21 cellular contexts compared by ENCODE assay signal in the genomic region with DNA sequence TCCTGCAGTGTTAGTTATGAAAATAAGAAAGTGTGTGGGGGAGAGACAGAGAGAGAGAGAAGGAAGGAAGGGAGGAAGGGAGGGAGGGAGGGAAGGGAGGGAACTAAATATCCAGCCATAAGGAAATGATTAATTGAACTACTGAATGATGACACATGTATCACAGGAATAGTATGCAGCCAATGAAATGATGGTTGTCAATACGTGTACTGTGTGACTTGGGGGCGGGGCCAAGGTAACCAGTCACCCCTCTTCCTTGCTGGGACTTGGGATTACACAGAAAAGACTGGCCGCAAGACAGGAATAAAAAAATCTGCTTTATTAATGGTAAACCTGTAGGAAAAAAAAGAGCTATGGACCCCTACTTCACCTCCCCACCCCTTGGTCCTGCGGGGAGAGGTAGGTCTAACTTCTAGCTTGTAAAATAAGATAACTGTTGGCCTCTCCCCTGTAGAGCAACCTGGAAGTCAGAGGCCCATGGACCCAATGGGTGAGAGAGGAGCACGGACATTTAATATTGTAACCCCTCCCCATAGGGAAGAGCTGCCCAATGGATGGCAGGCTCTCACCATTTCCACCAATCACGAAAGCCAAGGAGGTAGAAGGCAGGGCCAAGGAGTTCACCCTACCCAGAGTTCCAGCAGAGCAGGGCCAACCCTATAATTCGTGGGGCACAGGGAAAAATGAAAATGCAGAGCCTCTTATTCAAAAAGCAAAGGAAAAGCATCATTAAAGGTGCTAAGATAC. TPM values are rescaled to one million over a fixed set of nuclear protein-coding genes. Genes with fewer than 3 reads are reported as not detected.
A peak's percentile ranks its signal among the peaks of the same experiment; 100 is the strongest.
DNase-seq lines count a peak whose midpoint lies in the region; ATAC-seq, FAIRE-seq and TF ChIP-seq lines count a peak whose summit lies in the region.
"Had no signal": no experiment of that assay in that cellular context is flagged by ENCODE, and none has a peak within 500 bp of the region (broad histone marks: within the 10 kb centered on the region; RNA-seq: fewer than 3 reads in every experiment).

No MANE protein-coding gene starts in this region.

- peaks cover 0 to 7% (median 2%) of the 10 kb centered on the region in 4 experiments; a peak in 3 of 7 replicates for H3K4me1 ChIP-seq in H1 (replicated peaks in 1 of 4; ENCODE audit: control insufficient read depth in 3 of 4, insufficient read depth in 4 of 4, low read length in 3 of 4)
- H3K4me1 ChIP-seq: SJSA1 had no signal

- peaks cover 3 to 4% of the 10 kb centered on the region in 2 experiments for H4K20me1 ChIP-seq in H1 (replicated peaks in 1 of 2; ENCODE audit: control insufficient read depth in 1 of 2, insufficient read depth in 2 of 2, low read length in 2 of 2)

- H3K18ac ChIP-seq in H1 (ENCODE audit: extremely low read depth, low read length) = no peak overlapping the region

- H3K56ac ChIP-seq in H1 (replicated peaks; ENCODE audit: insufficient read length, low read depth, low read length) = no peak overlapping the region

- H3K79me2 ChIP-seq in H1 (ENCODE audit: control insufficient read depth in 1 of 2, insufficient read depth in 2 of 2, low read length in 2 of 2) = no peaks in the 10 kb centered on the region

- no peak overlapping the region for H3K27ac ChIP-seq in H1 (ENCODE audit: low read depth, low read length)
- H3K27ac ChIP-seq: gastroesophageal sphincter, neural progenitor cell, SJSA1, tibial artery had no signal

- H3K27me3 ChIP-seq in H1 (replicated peaks in 1 of 4; ENCODE audit: control insufficient read depth in 3 of 4, extremely low read depth in 1 of 4, insufficient read depth in 3 of 4, low read length in 3 of 4) = peaks cover 5 to 19% (median 12%) of the 10 kb centered on the region in 4 experiments
- H3K27me3 ChIP-seq: SJSA1 had no signal

- H3K36me3 ChIP-seq in H1 (ENCODE audit: control insufficient read depth in 2 of 4, insufficient read depth in 4 of 4, low read length in 3 of 4) = no peaks in the 10 kb centered on the region
- H3K36me3 ChIP-seq: gastroesophageal sphincter, neural progenitor cell, SJSA1, tibial artery had no signal

- H3K4ac ChIP-seq in H1 (replicated peaks; ENCODE audit: insufficient read length, low read depth, low read length) = no peak overlapping the region

- H3K4me1 Mint-ChIP-seq in osteocyte (ENCODE audit: unreplicated experiment) (no peaks in the 10 kb centered on the region), immature natural killer cell (no peaks in the 10 kb centered on the region)
- H3K4me1 Mint-ChIP-seq: neural progenitor cell had no signal

- H4K8ac ChIP-seq in H1 (ENCODE audit: extremely low read depth, insufficient read depth, low read length) = no peak overlapping the region

- H2BK5ac ChIP-seq in H1 (ENCODE audit: low read depth, low read length) = no peak overlapping the region

- H2AFZ ChIP-seq in H1 (ENCODE audit: low read length) = no peak overlapping the region
- H2AFZ ChIP-seq: neural progenitor cell had no signal

- peak; percentile 23 for FAIRE-seq in HTR-8/SVneo (lab: Jason Lieb, UNC)
- FAIRE-seq in H1 (lab: Jason Lieb, UNC) = no peak
- FAIRE-seq: HepG2 had no signal

- 76% methylated on average over 7 of the region's 7 CpGs; no CpG with 5 or more reads in 1 of the 2 experiments for WGBS in H1 (ENCODE audit: extremely low coverage in 1 of 2, insufficient coverage in 1 of 2, insufficient read length in 1 of 2, insufficient replicate concordance in 2 of 2, low coverage in 1 of 2, low lambda C conversion rate in 2 of 2, missing lambda C conversion rate in 1 of 2), 2 experiments

- H3K9me3 Mint-ChIP-seq in osteocyte (ENCODE audit: unreplicated experiment) (no peaks in the 10 kb centered on the region), immature natural killer cell (peaks cover 0 to 1% (median 0%) of the 10 kb centered on the region in 6 donors)
- H3K9me3 Mint-ChIP-seq: activated T-helper 2 cell treated with anti-CD3 and anti-CD28 coated beads, Interferon-gamma antibody, Interleukin-2, Interleukin-4, amounts not matched to agents 10 μg/mL and 5 μg/mL and 100 μg/mL, durations not matched to agents 14 hours and 24 hours and 36 hours; dendritic cell treated with granulocyte-macrophage colony-stimulating factor and Interleukin-4, amounts not matched to agents 40 ng/mL and 50 ng/mL, for 4 days; neural progenitor cell; T-helper 2 cell treated with Interferon-gamma antibody and Interleukin-4, amounts not matched to agents 5 μg/mL and 100 μg/mL, for 36 hours had no signal

- H3K23ac ChIP-seq in H1 (ENCODE audit: insufficient read length) = no peak overlapping the region

- no peak for ATAC-seq in HG03108 (IDR thresholded peaks at IDR 0.05; ENCODE audit: unreplicated experiment)
- ATAC-seq: gastroesophageal sphincter, HepG2 had no signal

- no peaks in the 10 kb centered on the region for H3K9me3 ChIP-seq in H1 (ENCODE audit: insufficient read depth in 2 of 2, low read depth in 1 of 2, low read length in 1 of 2)
- H3K9me3 ChIP-seq: gastroesophageal sphincter, SJSA1, tibial artery had no signal

- H4K91ac ChIP-seq in H1 (replicated peaks; ENCODE audit: insufficient read length, low read length) = no peak overlapping the region

- POLR2A ChIA-PET in H1 (lab: Charles Lee; ENCODE audit: partially characterized antibody) = no interaction called here

- H4K5ac ChIP-seq in H1 (ENCODE audit: insufficient read length, low read depth, low read length) = no peak overlapping the region

- DNase-seq in EL (peak; percentile 11), HTR-8/SVneo (ENCODE audit: insufficient read length, low spot score) (no peak), H1 (ENCODE audit: low read depth in 1 of 2, low spot score in 2 of 2) (peak in 1 of 2 experiments; percentile 35), osteocyte (ENCODE audit: extremely low spot score, unreplicated experiment) (peak; percentile 46), Kasumi-1 (lab: John Stamatoyannopoulos, UW) (no peak), immature natural killer cell (no peak)
- no peak for DNase-seq in stimulated activated CD4-positive, alpha-beta T cell treated with anti-CD3 and anti-CD28 coated beads, Interleukin-4, amount 100 ng/mL, for 4 hours
- DNase-seq: CD4-positive, alpha-beta memory T cell; NCI-H1436; NCI-H69; OCI-M1 had no signal

- no peak overlapping the region for H3K9ac ChIP-seq in H1 (replicated peaks in 1 of 4; ENCODE audit: extremely low read depth in 1 of 4, low read depth in 3 of 4, low read length in 3 of 4)
- H3K9ac ChIP-seq: neural progenitor cell had no signal

- H3K79me1 ChIP-seq in H1 (ENCODE audit: low read depth, low read length) = peaks cover 3% of the 10 kb centered on the region; the same call in 1 of the 2 replicates

- no peak for TF ChIP-seq EP300 in H1 (IDR thresholded peaks at IDR 0.05; ENCODE audit: borderline replicate concordance in 1 of 2, low read depth in 2 of 2, low read length in 2 of 2)

- CTCF ChIA-PET in H1 (lab: Charles Lee; ENCODE audit: partially characterized antibody) = interaction anchor here (0.6 to 1.1 kb wide), 2 partner anchors 52 to 84 kb away, joined by 3 to 4 read pairs; no protein-coding TSS in a partner anchor

- no peak overlapping the region for H2AK5ac ChIP-seq in H1 (ENCODE audit: low read depth, low read length)

- H3K27me3 Mint-ChIP-seq in osteocyte (ENCODE audit: unreplicated experiment) (peaks cover 54% of the 10 kb centered on the region), immature natural killer cell (ENCODE audit: low read depth in 3 of 3) (peaks cover under 1 to 38% (median 15%) of the 10 kb centered on the region in 3 donors)

- no peak overlapping the region for H3K4me3 Mint-ChIP-seq in osteocyte (ENCODE audit: unreplicated experiment)
- no peak overlapping the region for H3K4me3 Mint-ChIP-seq in immature natural killer cell
- H3K4me3 Mint-ChIP-seq: CD4-positive, alpha-beta memory T cell; dendritic cell treated with granulocyte-macrophage colony-stimulating factor and Interleukin-4, amounts not matched to agents 40 ng/mL and 50 ng/mL, for 4 days; neural progenitor cell; T-helper 2 cell treated with Interferon-gamma antibody and Interleukin-4, amounts not matched to agents 5 μg/mL and 100 μg/mL, for 36 hours had no signal

- TF ChIP-seq CTCF in H1 (IDR thresholded peaks at IDR 0.05; ENCODE audit: control extremely low read depth in 1 of 3, insufficient read depth in 1 of 3, low read depth in 1 of 3, low read length in 3 of 3) (no peak), osteocyte (IDR thresholded peaks at IDR 0.05) (no peak)

- H3K27ac Mint-ChIP-seq in osteocyte (ENCODE audit: unreplicated experiment) = no peak overlapping the region
- no peak overlapping the region for H3K27ac Mint-ChIP-seq in immature natural killer cell
- H3K27ac Mint-ChIP-seq: activated T-helper 2 cell treated with anti-CD3 and anti-CD28 coated beads, Interferon-gamma antibody, Interleukin-2, Interleukin-4, amounts not matched to agents 10 μg/mL and 5 μg/mL and 100 μg/mL, durations not matched to agents 14 hours and 24 hours and 36 hours; CD4-positive, alpha-beta memory T cell; dendritic cell treated with granulocyte-macrophage colony-stimulating factor and Interleukin-4, amounts not matched to agents 40 ng/mL and 50 ng/mL, for 4 days; neural progenitor cell; T-helper 2 cell treated with Interferon-gamma antibody and Interleukin-4, amounts not matched to agents 5 μg/mL and 100 μg/mL, for 36 hours had no signal

- H3K4me3 ChIP-seq in H1 (ENCODE audit: extremely low read depth in 1 of 4, insufficient read depth in 2 of 4, low read depth in 3 of 4, low read length in 4 of 4) = no peak overlapping the region
- H3K4me3 ChIP-seq: gastroesophageal sphincter, neural progenitor cell, SJSA1, tibial artery had no signal

- no peak overlapping the region for H2BK12ac ChIP-seq in H1 (ENCODE audit: low read depth, low read length)

- H3K23me2 ChIP-seq in H1 (ENCODE audit: low read depth, low read length) = no peaks in the 10 kb centered on the region

- H3K36me3 Mint-ChIP-seq in osteocyte (ENCODE audit: unreplicated experiment) = no peaks in the 10 kb centered on the region
- H3K36me3 Mint-ChIP-seq in immature natural killer cell = no peaks in the 10 kb centered on the region
- H3K36me3 Mint-ChIP-seq: CD4-positive, alpha-beta memory T cell; neural progenitor cell had no signal

- TF ChIP-seq POLR2A in H1 (IDR thresholded peaks at IDR 0.05; ENCODE audit: control extremely low read depth in 1 of 2, low read depth in 2 of 2, low read length in 2 of 2) = no peak

- TF ChIP-seq RAD21 in H1 (IDR thresholded peaks at IDR 0.05 in 1 of 2, conservative IDR thresholded peaks at IDR 0.05 in 1 of 2; ENCODE audit: low read depth in 2 of 2, low read length in 2 of 2) = no peak

- no peak overlapping the region for H2BK20ac ChIP-seq in H1 (ENCODE audit: low read length)

- H2BK120ac ChIP-seq in H1 (replicated peaks; ENCODE audit: low read depth, low read length) = no peak overlapping the region

- H3K14ac ChIP-seq in H1 (ENCODE audit: insufficient read length) = no peak overlapping the region

- H2BK15ac ChIP-seq in H1 (ENCODE audit: low read length) = no peak overlapping the region

- no peak overlapping the region for H3K4me2 ChIP-seq in H1 (ENCODE audit: insufficient read depth in 1 of 2, low read depth in 2 of 2, low read length in 2 of 2)
- H3K4me2 ChIP-seq: neural progenitor cell had no signal

RNA-seq across cellular contexts. Expression of gene PPP2R2C, which starts 7.4 kb away (rescaled TPM):
- 6.4 and 7.1 TPM in 2 replicates for total RNA-seq in H1 (2021; fragmentation: NEBNext Ultra II Directional; extraction: Animal tissue kit (Norgen Biotek cat#: 25700))
- 6.4 and 7.5 TPM in 2 replicates for polyA plus RNA-seq in H1 (2011; rRNA removed)
- polyA plus RNA-seq in H1 (2011; cell fraction: cytosol; rRNA removed) = 7.7 TPM
- polyA plus RNA-seq in H1 (2011; cell fraction: nucleus; rRNA removed) = 8.8 TPM
- polyA plus RNA-seq in H1 (2012, experiment 1 of 2) = 4.9 to 7.3 TPM (median 5.8 TPM) in 4 replicates
- polyA plus RNA-seq in H1 (2012, experiment 2 of 2) = 2.3 TPM
- 6.6 TPM for polyA plus RNA-seq in H1 (2013, experiment 1 of 2)
- polyA plus RNA-seq in H1 (2013, experiment 2 of 2) = 6.4 TPM
- 14.1 and 14.6 TPM in 2 replicates for polyA minus RNA-seq in H1 (2011; rRNA and poly(A)+ RNA removed)
- polyA minus RNA-seq in H1 (2011; cell fraction: cytosol; rRNA and poly(A)+ RNA removed) = 4.1 TPM
- 4.2 TPM for polyA minus RNA-seq in H1 (2011; cell fraction: nucleus; rRNA and poly(A)+ RNA removed)
- total RNA-seq in osteocyte = not detected in 2 replicates
- not detected for polyA plus RNA-seq in immature natural killer cell
- total RNA-seq: activated T-helper 2 cell treated with anti-CD3 and anti-CD28 coated beads, Interferon-gamma antibody, Interleukin-2, Interleukin-4, amounts not matched to agents 10 μg/mL and 5 μg/mL and 100 μg/mL, durations not matched to agents 14 hours and 24 hours and 36 hours; CD4-positive, alpha-beta memory T cell; epithelial cell of proximal tubule; SJSA1 had no signal
- polyA plus RNA-seq: CD4-positive, alpha-beta memory T cell had no signal

Comparison
In these comparisons a context has a peak if more than half of its experiments do, and no peak if none do; other contexts are left out.
1. DNase-seq: peak in EL (single experiment) and osteocyte (single experiment); none in HTR-8/SVneo (single experiment), Kasumi-1 (0 of 2), immature natural killer cell (0 of 3) and stimulated activated CD4-positive, alpha-beta T cell treated with anti-CD3 and anti-CD28 coated beads, Interleukin-4, amount 100 ng/mL, for 4 hours (0 of 2).